Comparison of ENCODE assay signal across 10 cellular contexts in the genomic region with DNA sequence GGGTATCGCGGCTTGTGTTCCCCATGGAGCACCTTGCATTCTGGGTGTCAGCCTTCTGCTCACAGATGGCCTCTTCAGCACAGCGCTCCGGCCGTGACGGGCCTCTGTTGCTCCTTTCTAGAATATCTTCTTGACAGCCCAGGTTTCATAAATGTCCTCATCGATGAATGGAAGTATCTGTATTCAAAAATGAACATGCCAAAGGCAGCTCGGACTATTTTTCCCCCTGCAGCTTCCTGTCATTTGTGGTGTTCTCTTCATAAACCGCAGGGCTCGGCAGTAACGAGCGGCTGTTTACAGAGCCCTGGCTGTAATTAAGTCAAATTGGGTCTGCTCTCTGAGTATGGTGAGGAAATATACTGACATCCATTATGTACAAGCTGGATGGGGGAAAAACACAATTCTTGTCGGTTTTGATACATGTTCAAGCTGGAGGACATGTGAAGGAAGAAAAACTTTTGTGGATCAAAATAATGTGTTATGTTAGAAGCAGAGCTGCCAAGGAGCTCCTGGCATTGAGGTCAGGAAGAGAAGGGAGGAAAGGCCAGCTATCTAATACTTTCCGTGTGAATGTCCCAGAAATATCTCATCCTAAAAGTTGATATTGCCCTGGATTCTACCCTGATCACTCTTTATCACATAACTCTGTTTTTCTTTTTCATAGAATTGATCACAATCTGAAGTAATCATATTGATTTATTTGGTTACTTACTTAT.
DNase-seq lines count a peak whose midpoint lies in the region; FAIRE-seq and TF ChIP-seq lines count a peak whose summit lies in the region.
"Had no signal": no experiment of that assay in that cellular context is flagged by ENCODE, and none has a peak within 500 bp of the region (broad histone marks: within the 10 kb centered on the region; RNA-seq: fewer than 3 reads in every experiment).

No MANE protein-coding gene starts in this region.

- POLR2A ChIA-PET in activated CD4-positive, alpha-beta T cell treated with anti-CD3 and anti-CD28 coated beads, Interleukin-2, amount 10 ng/mL, durations not matched to agents 7 days and 5 days (lab: Charles Lee): no interaction called here

- H3K27ac ChIP-seq in small intestine (ENCODE audit: low read depth in 1 of 2, low read length in 1 of 2): peak overlapping the region; percentile 20 to 71
- H3K27ac ChIP-seq: BLaER1 treated with 17β-estradiol and CSF1 and Interleukin-3, amounts not matched to agents 10 nM and 100 nM had no signal

- H3K4me3 ChIP-seq in small intestine (ENCODE audit: low read depth in 1 of 2, low read length in 2 of 2): no peak overlapping the region
- H3K4me3 ChIP-seq: BLaER1 treated with 17β-estradiol and CSF1 and Interleukin-3, amounts not matched to agents 10 nM and 100 nM had no signal

- no peak for TF ChIP-seq CTCF in chondrocyte (IDR thresholded peaks at IDR 0.05)

- no peaks in the 10 kb centered on the region for H3K27me3 ChIP-seq in small intestine (ENCODE audit: control insufficient read depth in 2 of 2, insufficient read depth in 2 of 2, low read length in 2 of 2)
- H3K27me3 ChIP-seq: BLaER1 treated with 17β-estradiol and CSF1 and Interleukin-3, amounts not matched to agents 10 nM and 100 nM had no signal

- peak overlapping the region; percentile 43 for H3K4me3 Mint-ChIP-seq in activated CD4-positive, alpha-beta T cell treated with anti-CD3 and anti-CD28 coated beads, Interleukin-2, amount 10 ng/mL, durations not matched to agents 7 days and 5 days
- no peak overlapping the region for H3K4me3 Mint-ChIP-seq in chondrocyte (ENCODE audit: unreplicated experiment)

- peak overlapping the region; percentile 5 for H3K27ac Mint-ChIP-seq in activated CD4-positive, alpha-beta T cell treated with anti-CD3 and anti-CD28 coated beads, Interleukin-2, amount 10 ng/mL, durations not matched to agents 7 days and 5 days
- H3K27ac Mint-ChIP-seq in chondrocyte (ENCODE audit: unreplicated experiment): no peak overlapping the region

- H3K36me3 ChIP-seq in small intestine (ENCODE audit: control insufficient read depth in 2 of 2, insufficient read depth in 2 of 2, low read length in 2 of 2): no peaks in the 10 kb centered on the region
- H3K36me3 ChIP-seq: BLaER1 treated with 17β-estradiol and CSF1 and Interleukin-3, amounts not matched to agents 10 nM and 100 nM had no signal

- H3K4me1 Mint-ChIP-seq in activated CD4-positive, alpha-beta T cell treated with anti-CD3 and anti-CD28 coated beads, Interleukin-2, amount 10 ng/mL, durations not matched to agents 7 days and 5 days: peaks cover 14% of the 10 kb centered on the region
- no peaks in the 10 kb centered on the region for H3K4me1 Mint-ChIP-seq in chondrocyte (ENCODE audit: low read depth)

- H3K4me1 ChIP-seq in small intestine (ENCODE audit: control insufficient read depth in 2 of 2, insufficient read depth in 1 of 2, low read depth in 1 of 2, low read length in 1 of 2): no peaks in the 10 kb centered on the region

- CTCF ChIA-PET in activated CD4-positive, alpha-beta T cell treated with anti-CD3 and anti-CD28 coated beads, Interleukin-2, amount 10 ng/mL, durations not matched to agents 7 days and 5 days (lab: Charles Lee): interaction anchor here (1.1 to 2.1 kb wide), 2 partner anchors 13 to 21 kb away, joined by 3 to 7 read pairs; no protein-coding TSS in a partner anchor

- FAIRE-seq in small intestine (lab: Jason Lieb, UNC): no peak

- H3K9me3 Mint-ChIP-seq in activated CD4-positive, alpha-beta T cell treated with anti-CD3 and anti-CD28 coated beads, Interleukin-2, amount 10 ng/mL, durations not matched to agents 7 days and 5 days: no peaks in the 10 kb centered on the region
- H3K9me3 Mint-ChIP-seq in chondrocyte (ENCODE audit: low read depth): peaks cover 7% of the 10 kb centered on the region

- no peaks in the 10 kb centered on the region for H3K9me3 ChIP-seq in small intestine (ENCODE audit: control insufficient read depth, low read depth)
- H3K9me3 ChIP-seq: BLaER1 treated with 17β-estradiol and CSF1 and Interleukin-3, amounts not matched to agents 10 nM and 100 nM had no signal

- DNase-seq in activated CD4-positive, alpha-beta T cell treated with anti-CD3 and anti-CD28 coated beads, Interleukin-2, amount 10 ng/mL, durations not matched to agents 7 days and 5 days: peak; percentile 30
- no peak for DNase-seq in activated CD4-positive, alpha-beta T cell treated with anti-CD3 and anti-CD28 coated beads for 4 hours
- DNase-seq in NCI-H2107 treated with DMSO at 0.1 percent for 48 hours (lab: John Stamatoyannopoulos, UW; ENCODE audit: unreplicated experiment) (peak; percentile 64), astrocyte of the hippocampus (ENCODE audit: low read depth, low spot score) (peak; percentile 49), small intestine (peak; percentile 48), Ammon's horn (ENCODE audit: low spot score) (no peak), HT-29 (ENCODE audit: low spot score) (no peak), chondrocyte (ENCODE audit: low spot score) (no peak)
- DNase-seq: NK-92 treated with Interleukin-12 subunit alpha and Interleukin-12 subunit beta, amount 100 ng/mL, for 24 hours had no signal

- 56 to 88% (median 71%) methylated on average over 14 of the region's 14 CpGs for WGBS in small intestine, 3 donors

- H3K36me3 Mint-ChIP-seq in activated CD4-positive, alpha-beta T cell treated with anti-CD3 and anti-CD28 coated beads, Interleukin-2, amount 10 ng/mL, durations not matched to agents 7 days and 5 days (ENCODE audit: low read depth): no peaks in the 10 kb centered on the region
- peaks cover 3% of the 10 kb centered on the region for H3K36me3 Mint-ChIP-seq in chondrocyte (ENCODE audit: low read depth)

- H3K27me3 Mint-ChIP-seq in activated CD4-positive, alpha-beta T cell treated with anti-CD3 and anti-CD28 coated beads, Interleukin-2, amount 10 ng/mL, durations not matched to agents 7 days and 5 days: peaks cover 13% of the 10 kb centered on the region
- H3K27me3 Mint-ChIP-seq in chondrocyte (ENCODE audit: low read depth): peaks cover 11% of the 10 kb centered on the region

Comparison
In these comparisons a context has a peak if more than half of its experiments do, and no peak if none do; other contexts are left out.
1. DNase-seq: peak in activated CD4-positive, alpha-beta T cell treated with anti-CD3 and anti-CD28 coated beads, Interleukin-2, amount 10 ng/mL, durations not matched to agents 7 days and 5 days (single experiment), NCI-H2107 treated with DMSO at 0.1 percent for 48 hours (single experiment), astrocyte of the hippocampus (single experiment) and small intestine (single experiment); none in activated CD4-positive, alpha-beta T cell treated with anti-CD3 and anti-CD28 coated beads for 4 hours (0 of 2), Ammon's horn (single experiment), HT-29 (single experiment) and chondrocyte (single experiment).